In genomic region chr20:46900826-46901225, GRCh38 we compare ENCODE assay signal across 24 cellular contexts.
"Had no signal": no experiment of that assay in that cellular context is flagged by ENCODE, and none has a peak within 500 bp of the region (broad histone marks: within the 10 kb centered on the region; RNA-seq: fewer than 3 reads in every experiment).

No MANE protein-coding gene starts in this region.

- H3K4me1 Mint-ChIP-seq: activated B cell treated with CpG ODN at 0.5 μM for 24 hours; activated CD4-positive, alpha-beta T cell treated with anti-CD3 and anti-CD28 coated beads for 36 hours; activated T-helper 17 cell treated with anti-CD3 and anti-CD28 coated beads, Interleukin-2, amount 50 U/mL, for 72 hours had no signal

- H3K4me3 ChIP-seq: ascending aorta, esophagus squamous epithelium, gastrocnemius medialis, sigmoid colon, tibial nerve had no signal

- DNase-seq: activated B cell treated with CpG ODN at 0.5 μM for 24 hours; activated CD4-positive, alpha-beta T cell treated with anti-CD3 and anti-CD28 coated beads for 36 hours; activated CD4-positive, alpha-beta T cell treated with anti-CD3 and anti-CD28 coated beads, Interleukin-2, amount 50 U/mL, for 4 hours; activated CD8-positive, alpha-beta memory T cell treated with anti-CD3 and anti-CD28 coated beads for 24 hours; activated CD8-positive, alpha-beta memory T cell treated with anti-CD3 and anti-CD28 coated beads, Interleukin-2, amount 50 U/mL, for 4 hours; activated T-cell treated with anti-CD3 and anti-CD28 coated beads, Interleukin-2, amount 50 U/mL, for 24 hours; brain microvascular endothelial cell; central memory CD4-positive, alpha-beta T cell; dermis blood vessel endothelial cell; effector CD8-positive, alpha-beta T cell; esophagus squamous epithelium; gastrocnemius medialis; left cardiac atrium; mesenchymal stem cell; nephron progenitor cell; sigmoid colon; stimulated activated CD4-positive, alpha-beta T cell treated with anti-CD3 and anti-CD28 coated beads, Interleukin-2, amount 100 ng/mL, for 48 hours; stimulated activated CD8-positive, alpha-beta memory T cell treated with anti-CD3 and anti-CD28 coated beads, Interleukin-4, amount 100 ng/mL, for 48 hours; stimulated activated naive CD4-positive, alpha-beta T cell treated with Interleukin-2 at 50 U/mL for 16 hours had no signal

- H3K36me3 Mint-ChIP-seq: activated naive CD4-positive, alpha-beta T cell treated with anti-CD3 and anti-CD28 coated beads, Interleukin-2, amount 50 U/mL, for 72 hours had no signal

- H3K4me3 Mint-ChIP-seq: activated B cell treated with CpG ODN at 0.5 μM for 24 hours; activated CD4-positive, alpha-beta T cell treated with anti-CD3 and anti-CD28 coated beads for 36 hours; activated T-cell treated with anti-CD3 and anti-CD28 coated beads, Interleukin-2, amount 50 U/mL, for 24 hours; activated T-helper 17 cell treated with anti-CD3 and anti-CD28 coated beads, Interleukin-2, amount 50 U/mL, for 72 hours; nephron progenitor cell; T-helper 1 cell treated with Interleukin-12 subunit alpha and Interleukin-12 subunit beta and Interleukin-4 antibody, amounts not matched to agents 30 μg/mL and 1 μg/mL, for 36 hours had no signal

- H3K27ac ChIP-seq: ascending aorta, brain microvascular endothelial cell, esophagus squamous epithelium, gastrocnemius medialis, sigmoid colon had no signal

- ATAC-seq: activated CD4-positive, alpha-beta T cell treated with anti-CD3 and anti-CD28 coated beads for 36 hours; activated naive CD4-positive, alpha-beta T cell treated with anti-CD3 and anti-CD28 coated beads, Interleukin-2, amount 50 U/mL, for 72 hours; activated T-helper 17 cell treated with anti-CD3 and anti-CD28 coated beads, Interleukin-2, amount 50 U/mL, for 72 hours; gastrocnemius medialis had no signal

- H3K27ac Mint-ChIP-seq: activated B cell treated with CpG ODN at 0.5 μM for 24 hours; activated CD4-positive, alpha-beta T cell treated with anti-CD3 and anti-CD28 coated beads for 36 hours; activated naive CD4-positive, alpha-beta T cell treated with anti-CD3 and anti-CD28 coated beads, Interleukin-2, amount 50 U/mL, for 72 hours; activated T-cell treated with anti-CD3 and anti-CD28 coated beads, Interleukin-2, amount 50 U/mL, for 24 hours; activated T-helper 17 cell treated with anti-CD3 and anti-CD28 coated beads, Interleukin-2, amount 50 U/mL, for 72 hours; nephron progenitor cell; T-helper 1 cell treated with Interleukin-12 subunit alpha and Interleukin-12 subunit beta and Interleukin-4 antibody, amounts not matched to agents 30 μg/mL and 1 μg/mL, for 36 hours had no signal

- H3K9me3 Mint-ChIP-seq: activated B cell treated with CpG ODN at 0.5 μM for 24 hours; activated naive CD4-positive, alpha-beta T cell treated with anti-CD3 and anti-CD28 coated beads, Interleukin-2, amount 50 U/mL, for 72 hours; activated T-cell treated with anti-CD3 and anti-CD28 coated beads, Interleukin-2, amount 50 U/mL, for 24 hours; activated T-helper 17 cell treated with anti-CD3 and anti-CD28 coated beads, Interleukin-2, amount 50 U/mL, for 72 hours; nephron progenitor cell; T-helper 1 cell treated with Interleukin-12 subunit alpha and Interleukin-12 subunit beta and Interleukin-4 antibody, amounts not matched to agents 30 μg/mL and 1 μg/mL, for 36 hours had no signal
